Comparison of ENCODE assay signal across 6 cellular contexts in genomic region chrX:101407167-101407747, GRCh38. TPM values are rescaled to one million over a fixed set of nuclear protein-coding genes. Genes with fewer than 3 reads are reported as not detected.
DNase-seq lines count a peak whose midpoint lies in the region; ATAC-seq and TF ChIP-seq lines count a peak whose summit lies in the region.

No MANE protein-coding gene starts in this region.

- no peak for TF ChIP-seq CTCF in adrenal gland (IDR thresholded peaks at IDR 0.05)

- H3K9me3 ChIP-seq in adrenal gland (replicated peaks in 1 of 3) = no peaks in the 10 kb centered on the region
- H3K9me3 ChIP-seq in muscle layer of colon (ENCODE audit: low read length) = no peaks in the 10 kb centered on the region

- DNase-seq in HT-29 (ENCODE audit: low spot score) (peak; percentile 28), adrenal gland (peak in 3 of 7 donors; percentile 10 to 27 (median 21))
- DNase-seq in effector CD8-positive, alpha-beta T cell (lab: John Stamatoyannopoulos, UW) = no peak

- H3K36me3 ChIP-seq in adrenal gland (replicated peaks in 1 of 2) (peaks cover 0 to 2% of the 10 kb centered on the region in 2 donors), muscle layer of colon (ENCODE audit: insufficient read depth, low read length) (peaks cover 5% of the 10 kb centered on the region)

- ATAC-seq in GM18519 (IDR thresholded peaks at IDR 0.05; ENCODE audit: low FRiP score, unreplicated experiment) = no peak
- no peak for ATAC-seq in HG03135 (IDR thresholded peaks at IDR 0.05; ENCODE audit: unreplicated experiment)

- H3K27me3 ChIP-seq in adrenal gland = no peaks in the 10 kb centered on the region
- no peaks in the 10 kb centered on the region for H3K27me3 ChIP-seq in muscle layer of colon (ENCODE audit: control insufficient read depth in 1 of 2, insufficient read depth in 2 of 2, low read length in 2 of 2)

- H3K4me1 ChIP-seq in adrenal gland (replicated peaks in 1 of 2) (peaks cover 0 to 21% of the 10 kb centered on the region in 2 donors), muscle layer of colon (ENCODE audit: insufficient read depth, low read length) (peaks cover 4% of the 10 kb centered on the region)

- H3K27ac ChIP-seq in adrenal gland (peak overlapping the region; percentile 43 to 96 (median 79)), muscle layer of colon (ENCODE audit: low read depth, low read length) (peak overlapping the region; percentile 71)

- intact Hi-C loops in adrenal gland (cut with DNase I) = no loop called here

- WGBS in adrenal gland, 4 donors = 0 to 39% (median 11%) methylated on average over 15 of the region's 15 CpGs

- H3K9ac ChIP-seq in muscle layer of colon (ENCODE audit: low read length) = peak overlapping the region; percentile 62

- H3K4me3 ChIP-seq in adrenal gland (peak overlapping the region in 2 of 4 donors; percentile 35 to 67), muscle layer of colon (ENCODE audit: low read depth in 1 of 2, low read length in 2 of 2) (peak overlapping the region; percentile 56 to 61)

- no peak for TF ChIP-seq POLR2A in adrenal gland (IDR thresholded peaks at IDR 0.05)

RNA-seq across cellular contexts. Expression of gene GLA, which starts 0.5 kb away (rescaled TPM):
- 53.8 and 54.9 TPM in 2 replicates for total RNA-seq in HT-29 (2014; rRNA removed; shearing (Covaris generic))
- 10 to 100 TPM; 18.5 to 54.4 (median 43.0) TPM for total RNA-seq in adrenal gland
- 100 to 1,000 TPM in 1 of 3 donors, 10 to 100 TPM in 2; 70.4 to 123 (median 91.5) TPM for polyA plus RNA-seq in adrenal gland

RNA-seq across cellular contexts. Expression of gene HNRNPH2, which starts 0.8 kb away (rescaled TPM):
- 47.7 and 51.5 TPM in 2 replicates for total RNA-seq in HT-29 (2014; rRNA removed; shearing (Covaris generic))
- total RNA-seq in adrenal gland = 100 to 1,000 TPM in 2 of 8 donors, 10 to 100 TPM in 6; 46.0 to 106 (median 69.9) TPM
- polyA plus RNA-seq in adrenal gland = 100 to 1,000 TPM in 1 of 3 donors, 10 to 100 TPM in 2; 44.3 to 182 (median 55.0) TPM

RNA-seq across cellular contexts. Expression of gene RPL36A, which starts 16.4 kb away (rescaled TPM):
- 658 and 887 TPM in 2 replicates for total RNA-seq in HT-29 (2014; rRNA removed; shearing (Covaris generic))
- total RNA-seq in adrenal gland = 1,000 to 10,000 TPM in 2 of 8 donors, 100 to 1,000 TPM in 6; 122 to 1,462 (median 182) TPM
- polyA plus RNA-seq in adrenal gland = 1,000 to 10,000 TPM in 2 of 3 donors, 100 to 1,000 TPM in 1; 990 to 3,551 (median 1,778) TPM

RNA-seq across cellular contexts. Expression of gene BTK, which starts 21.3 kb away (rescaled TPM):
- total RNA-seq in HT-29 (2014; rRNA removed; shearing (Covaris generic)) = not detected in 2 replicates
- 10 to 100 TPM in 1 of 8 donors, 1 to 10 TPM in 7; 2.8 to 14.8 (median 6.1) TPM for total RNA-seq in adrenal gland
- polyA plus RNA-seq in adrenal gland = 1 to 10 TPM; 4.0 to 6.3 (median 5.0) TPM

RNA-seq across cellular contexts. Expression of gene TIMM8A, which starts 58.7 kb away (rescaled TPM):
- total RNA-seq in HT-29 (2014; rRNA removed; shearing (Covaris generic)) = 2.6 and 5.3 TPM in 2 replicates
- total RNA-seq in adrenal gland = 10 to 100 TPM in 4 of 8 donors, 1 to 10 TPM in 4; 1.5 to 14.9 (median 9.8) TPM
- polyA plus RNA-seq in adrenal gland = 10 to 100 TPM in 1 of 3 donors, 1 to 10 TPM in 2; 4.2 to 12.7 (median 5.0) TPM
